ENCODE assay signal across 27 cellular contexts in the genomic region with DNA sequence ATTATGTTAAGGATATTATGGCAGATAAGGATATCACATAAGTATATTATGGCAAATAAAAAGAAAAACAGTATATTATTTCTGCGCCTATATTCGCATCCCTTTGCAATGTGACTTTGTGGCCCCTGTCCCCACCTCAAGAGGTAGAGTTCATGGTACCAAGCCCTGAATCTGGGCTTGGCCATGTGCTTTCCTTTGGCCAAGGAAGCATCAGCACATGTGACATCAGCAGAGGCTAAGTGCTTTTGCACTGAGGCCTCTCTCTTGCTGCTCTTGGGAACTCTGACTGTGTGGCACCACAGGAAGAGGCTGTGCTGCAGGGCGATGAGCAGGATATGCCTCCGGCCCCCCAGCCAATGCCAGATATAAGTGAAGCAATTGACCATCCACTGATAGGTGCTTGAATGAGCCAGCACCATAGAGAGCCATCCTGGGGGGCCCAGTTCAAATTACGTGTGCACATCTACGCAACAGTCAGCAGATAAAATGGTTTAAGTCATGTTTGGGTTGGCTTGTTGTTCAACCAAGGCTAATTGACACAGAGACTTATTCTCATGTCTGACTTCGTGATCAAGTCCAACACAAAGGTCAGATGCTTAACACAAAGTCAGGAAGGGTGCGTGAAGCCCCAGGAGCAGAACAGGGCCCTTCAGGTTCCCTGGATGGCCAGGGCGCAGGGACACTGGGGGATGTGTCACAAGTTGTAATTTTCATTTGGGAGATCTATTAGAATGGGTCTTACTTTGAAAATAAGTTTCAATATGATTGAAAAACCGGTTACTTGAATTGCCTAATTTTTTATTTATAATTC.
DNase-seq lines count a peak whose midpoint lies in the region; ATAC-seq, FAIRE-seq and TF ChIP-seq lines count a peak whose summit lies in the region.
"Had no signal": no experiment of that assay in that cellular context is flagged by ENCODE, and none has a peak within 500 bp of the region (broad histone marks: within the 10 kb centered on the region; RNA-seq: fewer than 3 reads in every experiment).

No MANE protein-coding gene starts in this region.

- no peak overlapping the region for H3K4me3 Mint-ChIP-seq in type B pancreatic cell
- H3K4me3 Mint-ChIP-seq: activated naive CD4-positive, alpha-beta T cell treated with anti-CD3 and anti-CD28 coated beads, Interleukin-2, amount 50 U/mL, for 24 hours; naive B cell; stimulated activated naive B cell treated with anti-CD40 and anti-IgM and Interleukin-4, amounts not matched to agents 10 μg/mL and 1 μg/mL and 100 μg/mL, for 72 hours had no signal

- TF ChIP-seq CTCF in HepG2 (CRISPR knock-in tag; IDR thresholded peaks at IDR 0.05) (no peak), right lobe of liver (IDR thresholded peaks at IDR 0.05) (no peak), endothelial cell of umbilical vein (IDR thresholded peaks at IDR 0.05; ENCODE audit: extremely low read depth in 1 of 2, insufficient read depth in 1 of 2, low read depth in 1 of 2, low read length in 2 of 2) (no peak), type B pancreatic cell (conservative IDR thresholded peaks at IDR 0.05) (no peak), spleen (IDR thresholded peaks at IDR 0.05 in 8 of 11, conservative IDR thresholded peaks at IDR 0.05 in 3 of 11) (no peak)

- H3K4me2 ChIP-seq in HepG2 (ENCODE audit: low read depth, low read length): no peak overlapping the region
- no peak overlapping the region for H3K4me2 ChIP-seq in endothelial cell of umbilical vein (ENCODE audit: insufficient read depth, low read length)

- no peak for TF ChIP-seq RAD21 in HepG2 (CRISPR knock-in tag; IDR thresholded peaks at IDR 0.05)

- CTCF ChIA-PET in HepG2 (lab: Yijun Ruan, JAX; ENCODE audit: low intra/inter-chr PET ratio, low total read pairs) (no interaction called here), endothelial cell of umbilical vein (lab: Charles Lee) (interaction anchor here (1.0 kb wide), 1 partner anchor 10 kb away, joined by 4 read pairs; no protein-coding TSS in a partner anchor)

- no peak overlapping the region for H3K27ac Mint-ChIP-seq in type B pancreatic cell
- H3K27ac Mint-ChIP-seq: activated naive CD4-positive, alpha-beta T cell treated with anti-CD3 and anti-CD28 coated beads, Interleukin-2, amount 50 U/mL, for 24 hours; naive B cell; progenitor cell of endocrine pancreas; stimulated activated naive B cell treated with anti-CD40 and anti-IgM and Interleukin-4, amounts not matched to agents 10 μg/mL and 1 μg/mL and 100 μg/mL, for 72 hours had no signal

- H3K27ac ChIP-seq in HepG2 (ENCODE audit: extremely low read length, insufficient read depth, low read length) (no peak overlapping the region), right lobe of liver (no peak overlapping the region), endothelial cell of umbilical vein (ENCODE audit: insufficient read depth, low read depth, low read length) (no peak overlapping the region), spleen (no peak overlapping the region)
- H3K27ac ChIP-seq: 22Rv1, C4-2B, left lung, VCaP had no signal

- FAIRE-seq in HepG2 (lab: Jason Lieb, UNC) (no peak), endothelial cell of umbilical vein (lab: Jason Lieb, UNC) (no peak)
- FAIRE-seq: G401.6 had no signal

- ATAC-seq in HepG2: no peak
- ATAC-seq in right lobe of liver: no peak
- ATAC-seq: left lung; Panc1; stimulated activated naive B cell treated with anti-CD40 and anti-IgM and Interleukin-4, amounts not matched to agents 10 μg/mL and 1 μg/mL and 100 μg/mL, for 72 hours had no signal

- POLR2A ChIA-PET in HepG2 (lab: Yijun Ruan, JAX): no interaction called here
- POLR2A ChIA-PET in endothelial cell of umbilical vein (lab: Charles Lee): no interaction called here

- TF ChIP-seq EP300 in HepG2 (IDR thresholded peaks at IDR 0.05; ENCODE audit: low read depth in 2 of 2, low read length in 2 of 2): no peak
- no peak for TF ChIP-seq EP300 in HepG2 (CRISPR knock-in tag; IDR thresholded peaks at IDR 0.05; ENCODE audit: borderline replicate concordance)

- peaks cover 5% of the 10 kb centered on the region; the same call in 1 of the 2 replicates for H3K4me1 ChIP-seq in HepG2 (ENCODE audit: insufficient read depth, low read length)
- H3K4me1 ChIP-seq in right lobe of liver: peaks cover 0 to 7% (median 3%) of the 10 kb centered on the region in 4 donors
- H3K4me1 ChIP-seq in endothelial cell of umbilical vein (ENCODE audit: control insufficient read depth, extremely low read depth, insufficient read depth, low read length): peaks cover 17% of the 10 kb centered on the region
- H3K4me1 ChIP-seq in spleen: peaks cover 4 to 22% (median 15%) of the 10 kb centered on the region in 6 donors

- H3K9me3 ChIP-seq in HepG2 (ENCODE audit: low read length) (no peaks in the 10 kb centered on the region), right lobe of liver (no peaks in the 10 kb centered on the region), endothelial cell of umbilical vein (replicated peaks; ENCODE audit: control insufficient read depth, insufficient read depth, low read length) (no peaks in the 10 kb centered on the region), spleen (no peaks in the 10 kb centered on the region)
- H3K9me3 ChIP-seq: left lung had no signal

- no TSS peak for BruUV-seq in HepG2 (replicated peaks; lab: Mats Ljungman, UMichigan)
- BruUV-seq in endothelial cell of umbilical vein (replicated peaks; lab: Mats Ljungman, UMichigan): no TSS peak

- H3K9me3 Mint-ChIP-seq in type B pancreatic cell: no peaks in the 10 kb centered on the region
- H3K9me3 Mint-ChIP-seq: activated naive CD4-positive, alpha-beta T cell treated with anti-CD3 and anti-CD28 coated beads, Interleukin-2, amount 50 U/mL, for 24 hours; naive B cell had no signal

- intact Hi-C loops in HepG2 (cut with micrococcal nuclease; ENCODE audit: unreplicated experiment): no loop called here
- intact Hi-C loops in right lobe of liver (cut with DNase I): no loop called here
- intact Hi-C loops in endothelial cell of umbilical vein (cut with micrococcal nuclease): no loop called here
- intact Hi-C loops in spleen (cut with DNase I; ENCODE audit: low total_unique reads): no loop called here

- no peak for TF ChIP-seq POLR2A in HepG2 (IDR thresholded peaks at IDR 0.05; ENCODE audit: insufficient read depth in 1 of 2, low read depth in 2 of 2, low read length in 2 of 2)
- TF ChIP-seq POLR2A in right lobe of liver (IDR thresholded peaks at IDR 0.05): no peak
- TF ChIP-seq POLR2A in endothelial cell of umbilical vein (IDR thresholded peaks at IDR 0.05; ENCODE audit: low read depth, low read length): no peak
- no peak for TF ChIP-seq POLR2A in spleen (IDR thresholded peaks at IDR 0.05)

- H2AFZ ChIP-seq in HepG2 (ENCODE audit: low read length) (no peak overlapping the region), endothelial cell of umbilical vein (ENCODE audit: low read depth, low read length) (no peak overlapping the region)

- H3K9me1 ChIP-seq in endothelial cell of umbilical vein (replicated peaks; ENCODE audit: control insufficient read depth, extremely low read depth, insufficient read depth, low read length): no peaks in the 10 kb centered on the region

- in situ Hi-C loops in HepG2 (cut with HindIII; ENCODE audit: extremely low pct_ligation_motif_present, low pct_unique_long_range_greater_than_20kb): no loop called here

- H3K4me1 Mint-ChIP-seq in type B pancreatic cell (ENCODE audit: unreplicated experiment): peaks cover 31% of the 10 kb centered on the region

- H3K36me3 Mint-ChIP-seq in type B pancreatic cell: no peaks in the 10 kb centered on the region
- H3K36me3 Mint-ChIP-seq: activated naive CD4-positive, alpha-beta T cell treated with anti-CD3 and anti-CD28 coated beads, Interleukin-2, amount 50 U/mL, for 24 hours; naive B cell; stimulated activated naive B cell treated with anti-CD40 and anti-IgM and Interleukin-4, amounts not matched to agents 10 μg/mL and 1 μg/mL and 100 μg/mL, for 72 hours had no signal

- peak; percentile 11 for DNase-seq in DMS153 (lab: John Stamatoyannopoulos, UW)
- DNase-seq in DMS153 treated with DMSO at 0.1 percent for 48 hours (lab: John Stamatoyannopoulos, UW; ENCODE audit: unreplicated experiment): no peak
- no peak for DNase-seq in HepG2 (ENCODE audit: low spot score)
- DNase-seq in right lobe of liver: no peak
- DNase-seq in endothelial cell of umbilical vein (ENCODE audit: low read depth, low spot score): no peak
- DNase-seq in type B pancreatic cell (ENCODE audit: extremely low spot score, unreplicated experiment): peak; percentile 43
- no peak for DNase-seq in spleen
- DNase-seq in hepatic stellate cell (ENCODE audit: low spot score): no peak
- DNase-seq: activated CD4-positive, alpha-beta T cell treated with anti-CD3 and anti-CD28 coated beads for 4 hours; activated T-cell treated with anti-CD3 and anti-CD28 coated beads for 4 hours; amniotic stem cell; COR-L47; HCEC 1CT; Karpas-422; left lung; naive B cell; NCI-H187 treated with DMSO at 0.1 percent for 48 hours; NCI-H226; SIG-M5; stimulated activated naive B cell treated with anti-CD40 and anti-IgM and Interleukin-4, amounts not matched to agents 10 μg/mL and 1 μg/mL and 100 μg/mL, for 72 hours had no signal

- dilution Hi-C loops in endothelial cell of umbilical vein (cut with MboI; ENCODE audit: extremely low pct_ligation_motif_present, low sequenced_read_pairs): no loop called here

- H3K36me3 ChIP-seq in HepG2 (replicated peaks in 1 of 2; ENCODE audit: control insufficient read depth in 1 of 2, insufficient read depth in 2 of 2, low read length in 2 of 2) (no peaks in the 10 kb centered on the region), right lobe of liver (no peaks in the 10 kb centered on the region), endothelial cell of umbilical vein (ENCODE audit: control insufficient read depth in 2 of 2, extremely low read depth in 1 of 2, insufficient read depth in 2 of 2, low read length in 2 of 2) (no peaks in the 10 kb centered on the region), spleen (no peaks in the 10 kb centered on the region)
- H3K36me3 ChIP-seq: left lung had no signal

- 55% methylated on average over 10 of the region's 10 CpGs for WGBS in HepG2 (ENCODE audit: low lambda C conversion rate)
- 86% methylated on average over 8 of the region's 10 CpGs for WGBS in right lobe of liver (ENCODE audit: insufficient coverage, low coverage, low lambda C conversion rate, missing lambda C conversion rate)
- 80 to 91% (median 89%) methylated on average over 8 to 10 of the region's 10 CpGs for WGBS in spleen, 5 donors

- peaks cover 0 to 36% of the 10 kb centered on the region in 2 experiments; a peak in 3 of 5 replicates for H3K27me3 ChIP-seq in HepG2 (ENCODE audit: control insufficient read depth in 1 of 2, insufficient read depth in 2 of 2, low read length in 2 of 2)
- no peaks in the 10 kb centered on the region for H3K27me3 ChIP-seq in right lobe of liver
- no peaks in the 10 kb centered on the region for H3K27me3 ChIP-seq in endothelial cell of umbilical vein (ENCODE audit: control insufficient read depth in 2 of 2, insufficient read depth in 2 of 2, low read length in 2 of 2)
- H3K27me3 ChIP-seq in spleen (replicated peaks in 1 of 7): peaks cover 0 to 23% (median 0%) of the 10 kb centered on the region in 7 donors
- H3K27me3 ChIP-seq: left lung had no signal

- peaks cover 50% of the 10 kb centered on the region for H3K27me3 Mint-ChIP-seq in type B pancreatic cell

- H3K9ac ChIP-seq in HepG2 (ENCODE audit: insufficient read depth, low read depth, low read length) (no peak overlapping the region), endothelial cell of umbilical vein (replicated peaks; ENCODE audit: extremely low read depth, insufficient read depth, low read length) (no peak overlapping the region)

- H3K79me2 ChIP-seq in HepG2 (ENCODE audit: insufficient read depth, low read length) (no peaks in the 10 kb centered on the region), endothelial cell of umbilical vein (ENCODE audit: control insufficient read depth, insufficient read depth, low read length) (no peaks in the 10 kb centered on the region)

- H3K4me3 ChIP-seq in HepG2 (replicated peaks in 1 of 3; ENCODE audit: insufficient read depth in 1 of 3, low read depth in 2 of 3, low read length in 3 of 3) (no peak overlapping the region), right lobe of liver (no peak overlapping the region), endothelial cell of umbilical vein (replicated peaks in 1 of 3; ENCODE audit: insufficient read depth in 1 of 3, low read depth in 1 of 3, low read length in 3 of 3) (no peak overlapping the region), spleen (no peak overlapping the region)
- H3K4me3 ChIP-seq: left lung had no signal

- H4K20me1 ChIP-seq in HepG2 (ENCODE audit: insufficient read depth, low read length) (no peaks in the 10 kb centered on the region), endothelial cell of umbilical vein (replicated peaks; ENCODE audit: control insufficient read depth, extremely low read depth, insufficient read depth, low read length) (no peaks in the 10 kb centered on the region)

Comparison
In these comparisons a context has a peak if more than half of its experiments do, and no peak if none do; other contexts are left out.
1. DNase-seq: peak in DMS153 (single experiment) and type B pancreatic cell (single experiment); none in DMS153 treated with DMSO at 0.1 percent for 48 hours (single experiment), HepG2 (single experiment), right lobe of liver (0 of 3), endothelial cell of umbilical vein (single experiment), spleen (single experiment) and hepatic stellate cell (single experiment).